16 cellular contexts compared by ENCODE assay signal in the genomic region with DNA sequence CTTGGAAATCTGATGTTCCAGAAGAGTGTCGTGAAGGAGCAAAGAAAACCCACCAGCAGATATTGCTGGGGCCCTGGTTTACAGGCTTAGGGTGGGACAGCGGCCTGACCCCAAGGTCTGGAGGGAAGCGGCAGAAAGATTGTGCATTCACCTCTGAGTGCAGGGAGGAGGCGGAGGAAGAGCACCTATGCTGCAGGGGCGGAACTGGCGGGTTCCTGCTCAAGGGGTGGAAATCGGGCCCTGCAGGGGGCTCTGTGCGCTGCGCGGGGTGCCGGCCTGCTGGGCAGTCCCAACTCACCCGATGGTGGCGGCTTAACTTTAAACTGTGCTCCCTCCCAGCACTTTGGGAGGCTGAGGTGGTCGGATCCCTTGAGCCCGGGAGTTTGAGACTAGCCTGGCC. TPM values are rescaled to one million over a fixed set of nuclear protein-coding genes. Genes with fewer than 3 reads are reported as not detected.
DNase-seq lines count a peak whose midpoint lies in the region; ATAC-seq and TF ChIP-seq lines count a peak whose summit lies in the region.
"Had no signal": no experiment of that assay in that cellular context is flagged by ENCODE, and none has a peak within 500 bp of the region (broad histone marks: within the 10 kb centered on the region; RNA-seq: fewer than 3 reads in every experiment).

No MANE protein-coding gene starts in this region.

- no peaks in the 10 kb centered on the region for H3F3A ChIP-seq in neural progenitor cell (ENCODE audit: low read depth)

- H3K36me3 ChIP-seq in HCT116 (ENCODE audit: control insufficient read depth in 1 of 2, insufficient read depth in 2 of 2, low read length in 2 of 2) (no peaks in the 10 kb centered on the region), neural progenitor cell (no peaks in the 10 kb centered on the region), sigmoid colon (no peaks in the 10 kb centered on the region)
- H3K36me3 ChIP-seq: BE2C had no signal

- H3K9ac ChIP-seq in HCT116 (ENCODE audit: low read length): no peak overlapping the region
- no peak overlapping the region for H3K9ac ChIP-seq in neural progenitor cell
- H3K9ac ChIP-seq: GM23248 had no signal

- no peak for DNase-seq in HCT116 (ENCODE audit: low read depth, low spot score)
- no peak for DNase-seq in left lobe of liver (ENCODE audit: low spot score)
- DNase-seq in neural progenitor cell (ENCODE audit: low spot score): no peak
- DNase-seq in sigmoid colon: peak; percentile 34
- no peak for DNase-seq in type B pancreatic cell (ENCODE audit: extremely low spot score, unreplicated experiment)
- DNase-seq in DMS153 (lab: John Stamatoyannopoulos, UW): no peak
- DNase-seq: BE2C; CD8-positive, alpha-beta memory T cell; GM23248; IMR-90 had no signal

- peaks cover 3% of the 10 kb centered on the region for H3K4me1 Mint-ChIP-seq in neural progenitor cell
- peaks cover 5% of the 10 kb centered on the region for H3K4me1 Mint-ChIP-seq in type B pancreatic cell (ENCODE audit: unreplicated experiment)

- TF ChIP-seq CTCF in HCT116 (IDR thresholded peaks at IDR 0.05 in 2 of 3, conservative IDR thresholded peaks at IDR 0.05 in 1 of 3; ENCODE audit: borderline replicate concordance in 1 of 3, insufficient read depth in 1 of 3, low read depth in 2 of 3, low read length in 2 of 3) (no peak), neural progenitor cell (IDR thresholded peaks at IDR 0.05) (no peak), sigmoid colon (IDR thresholded peaks at IDR 0.05) (no peak), type B pancreatic cell (conservative IDR thresholded peaks at IDR 0.05) (no peak)

- RAD21 ChIA-PET in HCT116 (lab: Charles Lee; ENCODE audit: low non-redundant PET in 1 of 2, low total read pairs in 2 of 2, uncharacterized antibody in 2 of 2, unreplicated experiment in 2 of 2): no interaction called here

- H4K20me1 ChIP-seq in HCT116 (ENCODE audit: insufficient read depth): no peaks in the 10 kb centered on the region
- no peaks in the 10 kb centered on the region for H4K20me1 ChIP-seq in neural progenitor cell (ENCODE audit: low read depth)

- peaks cover 5% of the 10 kb centered on the region for H3K27me3 Mint-ChIP-seq in neural progenitor cell (ENCODE audit: insufficient read depth, low read depth)
- peaks cover 19% of the 10 kb centered on the region for H3K27me3 Mint-ChIP-seq in type B pancreatic cell

- H3K4me1 ChIP-seq in HCT116 (ENCODE audit: control insufficient read depth in 1 of 2, insufficient read depth in 2 of 2, low read length in 2 of 2) (no peaks in the 10 kb centered on the region), neural progenitor cell (no peaks in the 10 kb centered on the region), sigmoid colon (peaks cover 0 to 12% (median 10%) of the 10 kb centered on the region in 4 donors)
- H3K4me1 ChIP-seq: A549, BE2C had no signal

- H3K36me3 Mint-ChIP-seq in neural progenitor cell (no peaks in the 10 kb centered on the region), type B pancreatic cell (no peaks in the 10 kb centered on the region)

- H3K27ac ChIP-seq in HCT116 (ENCODE audit: low read depth, low read length): no peak overlapping the region
- no peak overlapping the region for H3K27ac ChIP-seq in neural progenitor cell
- H3K27ac ChIP-seq in sigmoid colon: no peak overlapping the region
- H3K27ac ChIP-seq: A549, GM23248 had no signal

- H3K4me3 Mint-ChIP-seq in neural progenitor cell (no peak overlapping the region), type B pancreatic cell (no peak overlapping the region)

- no peak for TF ChIP-seq RAD21 in HCT116 (IDR thresholded peaks at IDR 0.05; ENCODE audit: low read depth)

- WGBS in sigmoid colon, 2 donors: 78 to 82% methylated on average over 15 of the region's 15 CpGs

- no peak for TF ChIP-seq EP300 in sigmoid colon (IDR thresholded peaks at IDR 0.05)

- H3K9me3 ChIP-seq in HCT116 (ENCODE audit: control insufficient read depth in 1 of 2, insufficient read depth in 1 of 2, low read depth in 1 of 2, low read length in 2 of 2) (no peaks in the 10 kb centered on the region), neural progenitor cell (ENCODE audit: low read depth) (no peaks in the 10 kb centered on the region), sigmoid colon (no peaks in the 10 kb centered on the region)
- H3K9me3 ChIP-seq: A549, BE2C had no signal

- intact Hi-C loops in HCT116 (cut with micrococcal nuclease): no loop called here
- intact Hi-C loops in sigmoid colon (cut with DNase I): no loop called here

- 0 out of 2 replicates have a peak, but pooled peaks cover 12% of the 10 kb centered on the region for H3K27me3 ChIP-seq in HCT116 (ENCODE audit: insufficient read depth, low read length)
- H3K27me3 ChIP-seq in neural progenitor cell: no peaks in the 10 kb centered on the region
- peaks cover 0 to 5% (median 0%) of the 10 kb centered on the region in 3 donors for H3K27me3 ChIP-seq in sigmoid colon

- H3K4me3 ChIP-seq in HCT116 (replicated peaks in 1 of 2; ENCODE audit: low read depth in 1 of 2, low read length in 2 of 2): no peak overlapping the region
- no peak overlapping the region for H3K4me3 ChIP-seq in neural progenitor cell
- no peak overlapping the region for H3K4me3 ChIP-seq in sigmoid colon
- H3K4me3 ChIP-seq: A549, GM12878, GM23248 had no signal

- ATAC-seq in HCT116: peak; percentile 27; the same call in 1 of the 2 replicates
- ATAC-seq in left lobe of liver: peak; percentile 11
- ATAC-seq in GM18909 (IDR thresholded peaks at IDR 0.05; ENCODE audit: poor library complexity, unreplicated experiment): no peak
- no peak for ATAC-seq in HG03457 (IDR thresholded peaks at IDR 0.05; ENCODE audit: unreplicated experiment)
- ATAC-seq: GM12878 had no signal

- BruUV-seq in HCT116 (replicated peaks; lab: Mats Ljungman, UMichigan): no TSS peak

- POLR2A ChIA-PET in HCT116 (lab: Charles Lee): no interaction called here

- H3K27ac Mint-ChIP-seq in neural progenitor cell (peak overlapping the region; percentile 1), type B pancreatic cell (no peak overlapping the region)

- H3K9me2 ChIP-seq in HCT116 (ENCODE audit: insufficient read depth): no peaks in the 10 kb centered on the region

- H3K9me3 Mint-ChIP-seq in neural progenitor cell (no peaks in the 10 kb centered on the region), type B pancreatic cell (no peaks in the 10 kb centered on the region)

- H2AFZ ChIP-seq in HCT116 (ENCODE audit: low read depth, low read length, poor library complexity, severe bottlenecking) (no peak overlapping the region), neural progenitor cell (replicated peaks) (no peak overlapping the region)
- H2AFZ ChIP-seq: GM23248 had no signal

- no peak overlapping the region for H3K4me2 ChIP-seq in HCT116 (ENCODE audit: low read length)
- no peak overlapping the region for H3K4me2 ChIP-seq in neural progenitor cell

- no peak for TF ChIP-seq POLR2A in HCT116 (IDR thresholded peaks at IDR 0.05; ENCODE audit: borderline replicate concordance, extremely low read depth, insufficient read depth, insufficient read length)
- TF ChIP-seq POLR2A in sigmoid colon (IDR thresholded peaks at IDR 0.05): no peak

- CTCF ChIA-PET in HCT116 (lab: Charles Lee): no interaction called here

- H3K79me2 ChIP-seq in HCT116 (ENCODE audit: insufficient read depth, low read length): no peaks in the 10 kb centered on the region
- H3K79me2 ChIP-seq in neural progenitor cell (ENCODE audit: low read depth): no peaks in the 10 kb centered on the region

TF ChIP-seq in HCT116, 20 proteins besides CTCF, POLR2A, EP300 and RAD21:
- TF ChIP-seq MAX (IDR thresholded peaks at IDR 0.05) (no peak), POLR2AphosphoS5 (IDR thresholded peaks at IDR 0.05; ENCODE audit: low read depth, low read length) (no peak), JUND (IDR thresholded peaks at IDR 0.05) (no peak)

RNA-seq across cellular contexts. Expression of gene COX4I1, which starts 47.5 kb away (rescaled TPM):
- total RNA-seq in HCT116 (2021; ENCODE audit: unreplicated experiment) (839 TPM), left lobe of liver (302 TPM), neural progenitor cell (ENCODE audit: low replicate concordance) (308 and 386 TPM in 2 replicates), sigmoid colon (100 to 1,000 TPM; 700 to 868 (median 716) TPM), type B pancreatic cell (ENCODE audit: low replicate concordance) (524 and 674 TPM in 2 replicates)
- polyA plus RNA-seq in HCT116 (2012): 1,327 and 1,340 TPM in 2 replicates
- polyA plus RNA-seq in sigmoid colon: 1,000 to 10,000 TPM; 1,379 to 1,922 (median 1,756) TPM

RNA-seq across cellular contexts. Expression of gene EMC8, which starts 47.7 kb away (rescaled TPM):
- total RNA-seq in HCT116 (2021; ENCODE audit: unreplicated experiment) (73.0 TPM), left lobe of liver (13.3 TPM), neural progenitor cell (ENCODE audit: low replicate concordance) (25.1 and 38.7 TPM in 2 replicates), sigmoid colon (10 to 100 TPM; 23.2 to 38.8 (median 28.9) TPM), type B pancreatic cell (ENCODE audit: low replicate concordance) (34.8 and 41.4 TPM in 2 replicates)
- 53.7 and 56.0 TPM in 2 replicates for polyA plus RNA-seq in HCT116 (2012)
- polyA plus RNA-seq in sigmoid colon: 10 to 100 TPM; 13.8 to 23.7 (median 16.0) TPM

RNA-seq across cellular contexts. Expression of gene IRF8, which starts 51.9 kb away (rescaled TPM):
- total RNA-seq in HCT116 (2021; ENCODE audit: unreplicated experiment): 0.61 TPM
- not detected in 2 replicates for polyA plus RNA-seq in HCT116 (2012)
- total RNA-seq in left lobe of liver: 9.0 TPM
- total RNA-seq in neural progenitor cell (ENCODE audit: low replicate concordance): 1.2 and 2.0 TPM in 2 replicates
- total RNA-seq in sigmoid colon: 10 to 100 TPM in 1 of 4 donors, 1 to 10 TPM in 3; 3.5 to 10.8 (median 8.5) TPM
- polyA plus RNA-seq in sigmoid colon: 10 to 100 TPM; 18.5 to 74.0 (median 19.2) TPM
- 12.6 and 21.0 TPM in 2 replicates for total RNA-seq in type B pancreatic cell (ENCODE audit: low replicate concordance)
- total RNA-seq: Daoy, GM23248, IMR-90 had no signal
- polyA plus RNA-seq: AG04450, IMR-90 had no signal

Comparison
In these comparisons a context has a peak if more than half of its experiments do, and no peak if none do; other contexts are left out.
1. ATAC-seq: peak in HCT116 (single experiment) and left lobe of liver (single experiment); none in GM18909 (single experiment) and HG03457 (single experiment).